In genomic region chr2:96470636-96471035, GRCh38 we compare ENCODE assay signal across 9 cellular contexts. TPM values are rescaled to one million over a fixed set of nuclear protein-coding genes. Genes with fewer than 3 reads are reported as not detected.
A peak's percentile ranks its signal among the peaks of the same experiment; 100 is the strongest.
DNase-seq lines count a peak whose midpoint lies in the region; ATAC-seq and TF ChIP-seq lines count a peak whose summit lies in the region.
"Had no signal": no experiment of that assay in that cellular context is flagged by ENCODE, and none has a peak within 500 bp of the region (broad histone marks: within the 10 kb centered on the region; RNA-seq: fewer than 3 reads in every experiment).

No MANE protein-coding gene starts in this region.

- intact Hi-C loops in esophagus muscularis mucosa (cut with DNase I) = loop anchor here (5.0 kb wide), 1 partner anchor 37 kb away; the partner anchor contains the start of gene NEURL3

- TF ChIP-seq CTCF in esophagus muscularis mucosa (IDR thresholded peaks at IDR 0.05) = peak; percentile 49 to 58 (median 49)
- TF ChIP-seq CTCF in nephron progenitor cell (IDR thresholded peaks at IDR 0.05) = peak; percentile 48

- H3K9me3 ChIP-seq in esophagus muscularis mucosa = no peaks in the 10 kb centered on the region
- H3K9me3 ChIP-seq: SJSA1 had no signal

- no peak for TF ChIP-seq EP300 in esophagus muscularis mucosa (IDR thresholded peaks at IDR 0.05)

- H3K9me3 Mint-ChIP-seq in nephron progenitor cell = no peaks in the 10 kb centered on the region

- peak overlapping the region; percentile 12 to 26 (median 22) for H3K4me3 ChIP-seq in esophagus muscularis mucosa
- H3K4me3 ChIP-seq: SJSA1 had no signal

- 4% methylated on average over 9 of the region's 25 CpGs for WGBS in esophagus muscularis mucosa

- peaks cover 0 to 10% (median 6%) of the 10 kb centered on the region in 4 donors for H3K4me1 ChIP-seq in esophagus muscularis mucosa
- H3K4me1 ChIP-seq: SJSA1 had no signal

- H3K4me1 Mint-ChIP-seq in nephron progenitor cell = no peaks in the 10 kb centered on the region

- no peak overlapping the region for H3K27ac ChIP-seq in esophagus muscularis mucosa (replicated peaks in 1 of 4)
- H3K27ac ChIP-seq: SJSA1 had no signal

- no peak overlapping the region for H3K27ac Mint-ChIP-seq in nephron progenitor cell

- no peak overlapping the region for H3K4me3 Mint-ChIP-seq in nephron progenitor cell

- ATAC-seq in GM21576 (IDR thresholded peaks at IDR 0.05; ENCODE audit: unreplicated experiment) (peak; percentile 56), HG03095 (IDR thresholded peaks at IDR 0.05; ENCODE audit: unreplicated experiment) (no peak)

- TF ChIP-seq POLR2A in esophagus muscularis mucosa (IDR thresholded peaks at IDR 0.05; ENCODE audit: low read depth) = no peak

- peak; percentile 87 for DNase-seq in activated CD8-positive, alpha-beta memory T cell treated with anti-CD3 and anti-CD28 coated beads, Interleukin-2, amount 50 U/mL, for 48 hours
- DNase-seq in esophagus muscularis mucosa (ENCODE audit: extremely low spot score) = no peak
- DNase-seq in nephron progenitor cell = peak; percentile 62
- DNase-seq in stimulated activated naive CD4-positive, alpha-beta T cell treated with Interleukin-2 at 50 U/mL for 16 hours (lab: John Stamatoyannopoulos, UW) = peak; percentile 34
- DNase-seq in NCI-H1930 (lab: John Stamatoyannopoulos, UW) = no peak
- no peak for DNase-seq in SHP77 (lab: John Stamatoyannopoulos, UW)

- H3K36me3 Mint-ChIP-seq in nephron progenitor cell (ENCODE audit: low read depth) = no peaks in the 10 kb centered on the region

- H3K27me3 Mint-ChIP-seq in nephron progenitor cell (ENCODE audit: low read depth, poor library complexity) = peaks cover 14% of the 10 kb centered on the region

- H3K27me3 ChIP-seq in esophagus muscularis mucosa = peaks cover 0 to 17% (median 6%) of the 10 kb centered on the region in 4 donors

- no peaks in the 10 kb centered on the region for H3K36me3 ChIP-seq in esophagus muscularis mucosa
- H3K36me3 ChIP-seq: SJSA1 had no signal

RNA-seq across cellular contexts. Expression of gene NEURL3, which starts 34.5 kb away (rescaled TPM):
- total RNA-seq in esophagus muscularis mucosa = not detected
- total RNA-seq: SJSA1 had no signal

Comparison
In these comparisons a context has a peak if more than half of its experiments do, and no peak if none do; other contexts are left out.
1. DNase-seq: peak in activated CD8-positive, alpha-beta memory T cell treated with anti-CD3 and anti-CD28 coated beads, Interleukin-2, amount 50 U/mL, for 48 hours (single experiment), nephron progenitor cell (single experiment) and stimulated activated naive CD4-positive, alpha-beta T cell treated with Interleukin-2 at 50 U/mL for 16 hours (single experiment); none in esophagus muscularis mucosa (single experiment), NCI-H1930 (0 of 2) and SHP77 (0 of 2).